Comparison of ENCODE assay signal across 26 cellular contexts in the genomic region with DNA sequence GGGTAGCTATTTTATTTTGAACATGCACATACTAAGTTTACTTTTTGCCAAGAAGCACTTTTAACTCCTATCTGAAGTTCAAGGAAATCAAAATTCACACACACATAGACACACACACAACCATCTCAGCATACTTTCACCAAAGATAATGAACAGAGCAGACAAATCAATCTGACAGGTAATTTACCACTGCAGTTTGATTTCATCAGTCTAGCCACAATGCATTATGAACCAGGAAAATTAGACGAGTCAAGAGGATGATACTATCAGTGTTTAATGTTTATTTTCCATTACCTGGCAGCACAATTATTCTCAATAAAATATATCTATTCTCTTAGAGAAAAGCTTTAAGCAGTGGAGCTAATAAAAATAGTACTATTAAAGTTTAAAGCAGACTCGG.
"Had no signal": no experiment of that assay in that cellular context is flagged by ENCODE, and none has a peak within 500 bp of the region (broad histone marks: within the 10 kb centered on the region; RNA-seq: fewer than 3 reads in every experiment).

No MANE protein-coding gene starts in this region.

- H3K79me2 ChIP-seq: hepatocyte had no signal

- H3K9me3 ChIP-seq: lower lobe of right lung, neutrophil, right atrium auricular region, suprapubic skin, thoracic aorta, tibial artery, uterus had no signal

- ATAC-seq: left cardiac atrium; left lung; lower lobe of right lung; natural killer cell; sciatic nerve; stimulated activated effector memory CD8-positive, alpha-beta T cell treated with anti-CD3 and anti-CD28 coated beads, Interleukin-12 subunit alpha, Interleukin-12 subunit beta, amount 100 ng/mL, for 72 hours had no signal

- H3K4me1 ChIP-seq: left lung, lower lobe of right lung, right atrium auricular region, spleen, suprapubic skin, tibial artery, uterus had no signal

- FAIRE-seq: keratinocyte had no signal

- H3K36me3 ChIP-seq: left lung, lower lobe of right lung, neural progenitor cell, neutrophil, right atrium auricular region, spleen, suprapubic skin, thoracic aorta, tibial artery, uterus had no signal

- H3K9ac ChIP-seq: neural progenitor cell had no signal

- H3K4me3 ChIP-seq: hepatocyte, left lung, lower lobe of right lung, neural progenitor cell, right atrium auricular region, skin epidermis, spleen, suprapubic skin, thoracic aorta, tibial artery, uterus had no signal

- H3K27me3 ChIP-seq: hepatocyte, left lung, neural progenitor cell, neutrophil, right atrium auricular region, spleen, suprapubic skin, tibial artery, uterus had no signal

- DNase-seq: kidney glomerular epithelial cell; left cardiac atrium; left lung; lower lobe of right lung; mammary epithelial cell; mesenchymal stem cell; naive B cell; natural killer cell; nephron progenitor cell; occipital lobe; spleen; stimulated activated CD4-positive, alpha-beta T cell treated with anti-CD3 and anti-CD28 coated beads, Interleukin-4, amount 100 ng/mL, for 24 hours; stimulated activated naive CD4-positive, alpha-beta T cell; tibial artery; trophoblast cell; uterus had no signal

- H2AFZ ChIP-seq: hepatocyte, neural progenitor cell had no signal

- H3K27ac ChIP-seq: hepatocyte, left lung, lower lobe of right lung, neural progenitor cell, neutrophil, right atrium auricular region, skin epidermis, spleen, suprapubic skin, thoracic aorta, tibial artery, uterus had no signal

- H3K4me2 ChIP-seq: hepatocyte, neural progenitor cell had no signal
